9 cellular contexts compared by ENCODE assay signal in genomic region chr5:7815757-7816534, GRCh38. TPM values are rescaled to one million over a fixed set of nuclear protein-coding genes. Genes with fewer than 3 reads are reported as not detected.
DNase-seq lines count a peak whose midpoint lies in the region; ATAC-seq and TF ChIP-seq lines count a peak whose summit lies in the region.
"Had no signal": no experiment of that assay in that cellular context is flagged by ENCODE, and none has a peak within 500 bp of the region (broad histone marks: within the 10 kb centered on the region; RNA-seq: fewer than 3 reads in every experiment).

No MANE protein-coding gene starts in this region.

- H2BK5ac ChIP-seq in IMR-90 (ENCODE audit: low read depth, low read length, poor library complexity, severe bottlenecking): no peak overlapping the region

- no peaks in the 10 kb centered on the region for H3K9me2 ChIP-seq in SK-N-SH

- H3K27ac ChIP-seq in IMR-90 (ENCODE audit: insufficient read depth, low read length) (no peak overlapping the region), SK-N-SH (ENCODE audit: low read depth in 2 of 2, low read length in 1 of 2) (no peak overlapping the region)

- H2BK15ac ChIP-seq in IMR-90 (ENCODE audit: low read depth, low read length): no peak overlapping the region

- no peaks in the 10 kb centered on the region for H3K9me3 Mint-ChIP-seq in activated naive CD8-positive, alpha-beta T cell treated with anti-CD3 and anti-CD28 coated beads, Interleukin-2, amount 10 ng/mL, durations not matched to agents 7 days and 5 days

- H3K4me1 ChIP-seq in IMR-90 (ENCODE audit: control insufficient read depth, insufficient read depth, low read length) (no peaks in the 10 kb centered on the region), SK-N-SH (ENCODE audit: control insufficient read depth in 1 of 2, insufficient read depth in 2 of 2, low read depth in 1 of 2, low read length in 1 of 2) (no peaks in the 10 kb centered on the region; a peak in 1 of 4 replicates)

- no TSS peak for BruUV-seq in IMR-90 (replicated peaks; lab: Mats Ljungman, UMichigan)

- no peak overlapping the region for H2BK120ac ChIP-seq in IMR-90 (ENCODE audit: low read depth, low read length)

- no peaks in the 10 kb centered on the region for H3F3A ChIP-seq in SK-N-SH (replicated peaks; ENCODE audit: insufficient read depth)

- CTCF ChIA-PET in IMR-90 (lab: Yijun Ruan, JAX): interaction anchor here (0.7 to 0.8 kb wide), 2 partner anchors 18 to 839 kb away, joined by 3 to 5 read pairs; no protein-coding TSS in a partner anchor
- CTCF ChIA-PET in SK-N-SH (lab: Yijun Ruan, JAX): interaction anchor here (0.6 to 5.2 kb wide), 23 partner anchors 8 to 977 kb away, joined by 3 to 39 read pairs (median 4); no protein-coding TSS in a partner anchor

- H3K56ac ChIP-seq in IMR-90 (ENCODE audit: extremely low read depth, insufficient read depth, low read length): no peak overlapping the region

- H3K9me1 ChIP-seq in IMR-90 (ENCODE audit: insufficient read depth, low read length): no peaks in the 10 kb centered on the region

- TF ChIP-seq POLR2A in IMR-90 (IDR thresholded peaks at IDR 0.05; ENCODE audit: low read depth, low read length): no peak

- no peaks in the 10 kb centered on the region for H3K36me3 ChIP-seq in IMR-90 (ENCODE audit: control insufficient read depth, insufficient read depth, low read length)
- no peaks in the 10 kb centered on the region for H3K36me3 ChIP-seq in SK-N-SH (replicated peaks in 1 of 2; ENCODE audit: control insufficient read depth in 1 of 2, insufficient read depth in 2 of 2, low read length in 1 of 2)

- H3K4me1 Mint-ChIP-seq in activated naive CD8-positive, alpha-beta T cell treated with anti-CD3 and anti-CD28 coated beads, Interleukin-2, amount 10 ng/mL, durations not matched to agents 7 days and 5 days: peaks cover 4% of the 10 kb centered on the region

- in situ Hi-C loops in IMR-90 (cut with MboI; ENCODE audit: low sequenced_read_pairs): no loop called here

- no peaks in the 10 kb centered on the region for H3K79me2 ChIP-seq in SK-N-SH (ENCODE audit: insufficient read depth)

- H4K5ac ChIP-seq in IMR-90 (ENCODE audit: low read depth, low read length): no peak overlapping the region

- H2AK5ac ChIP-seq in IMR-90 (ENCODE audit: low read depth, low read length): no peak overlapping the region

- H2AK9ac ChIP-seq in IMR-90 (replicated peaks; ENCODE audit: low read depth, low read length, poor library complexity): no peak overlapping the region

- H3K14ac ChIP-seq in IMR-90 (replicated peaks; ENCODE audit: low read depth, low read length): no peak overlapping the region

- no peak overlapping the region for H3K4ac ChIP-seq in IMR-90 (ENCODE audit: low read depth, low read length)

- peak overlapping the region; percentile 82 for H2AFZ ChIP-seq in IMR-90 (replicated peaks; ENCODE audit: low read length, poor library complexity)
- H2AFZ ChIP-seq in SK-N-SH (ENCODE audit: low read depth): no peak overlapping the region; the same call in 1 of the 2 replicates

- DNase-seq in EH (ENCODE audit: low read depth) (peak; percentile 52), IMR-90 (peak; percentile 39), SK-N-SH (peak; percentile 80), left cardiac atrium (peak; percentile 84), putamen (ENCODE audit: low spot score) (peak; percentile 55), NCI-H2171 (lab: John Stamatoyannopoulos, UW) (no peak)
- DNase-seq in activated naive CD8-positive, alpha-beta T cell treated with anti-CD3 and anti-CD28 coated beads, Interleukin-2, amount 10 ng/mL, durations not matched to agents 7 days and 5 days: peak; percentile 77

- H3K4me3 ChIP-seq in IMR-90 (ENCODE audit: insufficient read depth, low read depth, low read length) (no peak overlapping the region), SK-N-SH (ENCODE audit: low read depth in 2 of 2, low read length in 1 of 2) (peak overlapping the region in 1 of 2 experiments; percentile 51; a peak in 1 of 4 replicates)

- peak overlapping the region; percentile 43; the same call in 1 of the 2 replicates for H3K4me2 ChIP-seq in IMR-90 (ENCODE audit: low read depth, low read length)
- H3K4me2 ChIP-seq in SK-N-SH: no peak overlapping the region

- ATAC-seq in GM21723 (IDR thresholded peaks at IDR 0.05; ENCODE audit: unreplicated experiment) (peak; percentile 95), IMR-90 (ENCODE audit: low read depth) (peak; percentile 98), left cardiac atrium (peak; percentile 97 to 98)
- ATAC-seq in activated naive CD8-positive, alpha-beta T cell treated with anti-CD3 and anti-CD28 coated beads, Interleukin-2, amount 10 ng/mL, durations not matched to agents 7 days and 5 days (ENCODE audit: low read depth): peak; percentile 78

- intact Hi-C loops in IMR-90 (cut with micrococcal nuclease) (loop anchor here (5.0 kb wide), 1 partner anchor 1049 kb away; no protein-coding TSS in a partner anchor), left cardiac atrium (cut with DNase I) (loop anchor here in 1 of 2 donors (5.0 kb wide), 1 partner anchor 1049 kb away; no protein-coding TSS in a partner anchor)

- no peak overlapping the region for H3K27ac Mint-ChIP-seq in activated naive CD8-positive, alpha-beta T cell treated with anti-CD3 and anti-CD28 coated beads, Interleukin-2, amount 10 ng/mL, durations not matched to agents 7 days and 5 days

- no peak for TF ChIP-seq EP300 in SK-N-SH (IDR thresholded peaks at IDR 0.05; ENCODE audit: borderline replicate concordance in 1 of 2, low read depth in 1 of 2, low read length in 1 of 2)

- H4K20me1 ChIP-seq in IMR-90 (ENCODE audit: insufficient read depth, low read length): no peaks in the 10 kb centered on the region
- H4K20me1 ChIP-seq in SK-N-SH (ENCODE audit: insufficient read depth): no peaks in the 10 kb centered on the region

- no peaks in the 10 kb centered on the region for H3K9me3 ChIP-seq in IMR-90 (ENCODE audit: control insufficient read depth, insufficient read depth, low read length)
- H3K9me3 ChIP-seq in SK-N-SH: no peaks in the 10 kb centered on the region

- peak; percentile 64 for TF ChIP-seq CTCF in IMR-90 (conservative IDR thresholded peaks at IDR 0.05; ENCODE audit: low read depth, low read length)
- TF ChIP-seq CTCF in SK-N-SH (IDR thresholded peaks at IDR 0.05): peak; percentile 75

- no peak overlapping the region for H3K18ac ChIP-seq in IMR-90 (ENCODE audit: low read depth, low read length)

- TF ChIP-seq RAD21 in IMR-90 (IDR thresholded peaks at IDR 0.05; ENCODE audit: low read length): peak; percentile 57
- TF ChIP-seq RAD21 in SK-N-SH (IDR thresholded peaks at IDR 0.05; ENCODE audit: low read length): peak; percentile 65

- H3K4me3 Mint-ChIP-seq in activated naive CD8-positive, alpha-beta T cell treated with anti-CD3 and anti-CD28 coated beads, Interleukin-2, amount 10 ng/mL, durations not matched to agents 7 days and 5 days: no peak overlapping the region

- H3K27me3 ChIP-seq in IMR-90 (ENCODE audit: control insufficient read depth, insufficient read depth, low read length): no peaks in the 10 kb centered on the region
- peaks cover 57% of the 10 kb centered on the region; the same call in 1 of the 2 replicates for H3K27me3 ChIP-seq in SK-N-SH (ENCODE audit: insufficient read depth)

- no CpG with 5 or more reads among the region's 15 CpGs for WGBS in IMR-90 (ENCODE audit: extremely low coverage in 2 of 2, insufficient read length in 1 of 2), 2 experiments
- WGBS in SK-N-SH (ENCODE audit: low lambda C conversion rate): 16% methylated on average over 13 of the region's 15 CpGs

- H4K8ac ChIP-seq in IMR-90 (ENCODE audit: low read depth in 2 of 2, low read length in 2 of 2): no peak overlapping the region

- no peak overlapping the region for H4K91ac ChIP-seq in IMR-90 (ENCODE audit: insufficient read depth, low read depth, low read length)

- no peaks in the 10 kb centered on the region for H3K36me3 Mint-ChIP-seq in activated naive CD8-positive, alpha-beta T cell treated with anti-CD3 and anti-CD28 coated beads, Interleukin-2, amount 10 ng/mL, durations not matched to agents 7 days and 5 days

- no peak overlapping the region for H3K23ac ChIP-seq in IMR-90 (ENCODE audit: low read depth, low read length)

- no peak overlapping the region for H3K9ac ChIP-seq in IMR-90 (ENCODE audit: low read depth, low read length)
- H3K9ac ChIP-seq in SK-N-SH: no peak overlapping the region

- peaks cover 14% of the 10 kb centered on the region for H3K27me3 Mint-ChIP-seq in activated naive CD8-positive, alpha-beta T cell treated with anti-CD3 and anti-CD28 coated beads, Interleukin-2, amount 10 ng/mL, durations not matched to agents 7 days and 5 days

- POLR2A ChIA-PET in IMR-90 (lab: Charles Lee; ENCODE audit: unreplicated experiment): no interaction called here
- POLR2A ChIA-PET in SK-N-SH (lab: Yijun Ruan, JAX): no interaction called here
- POLR2A ChIA-PET in activated naive CD8-positive, alpha-beta T cell treated with anti-CD3 and anti-CD28 coated beads, Interleukin-2, amount 10 ng/mL, durations not matched to agents 7 days and 5 days (lab: Charles Lee): no interaction called here

- no peak overlapping the region for H2BK20ac ChIP-seq in IMR-90 (ENCODE audit: low read depth, low read length)

- H3K79me1 ChIP-seq in IMR-90 (ENCODE audit: low read depth in 1 of 2, low read length in 2 of 2): no peaks in the 10 kb centered on the region

- dilution Hi-C loops in IMR-90 (cut with HindIII; ENCODE audit: low sequenced_read_pairs, unreplicated experiment): no loop called here

RNA-seq across cellular contexts. Expression of gene CFAP90, which starts 35.0 kb away (rescaled TPM):
- total RNA-seq in IMR-90 (2012; rRNA removed): not detected in 2 replicates
- polyA plus RNA-seq in IMR-90 (2012; rRNA removed): 0.09 and 0.14 TPM in 2 replicates
- 0.11 TPM in 1 of 2 replicates, not detected in the other for polyA plus RNA-seq in IMR-90 (2012; cell fraction: cytosol; rRNA removed)
- 0.02 TPM in 1 of 2 replicates, not detected in the other for polyA plus RNA-seq in IMR-90 (2012; cell fraction: nucleus; rRNA removed; ENCODE audit: low replicate concordance)
- polyA plus RNA-seq in SK-N-SH (2012; rRNA removed): 0.06 and 0.10 TPM in 2 replicates
- 0.12 TPM in 2 replicates for polyA plus RNA-seq in SK-N-SH (2012; cell fraction: cytosol; rRNA removed)
- 0.13 and 0.14 TPM in 2 replicates for polyA plus RNA-seq in SK-N-SH (2012; cell fraction: nucleus; rRNA removed)
- not detected for total RNA-seq in activated naive CD8-positive, alpha-beta T cell treated with anti-CD3 and anti-CD28 coated beads, Interleukin-2, amount 10 ng/mL, durations not matched to agents 7 days and 5 days
- under 1 TPM; 0.15 to 0.16 TPM for total RNA-seq in left cardiac atrium
- total RNA-seq: mononuclear cell had no signal

RNA-seq across cellular contexts. Expression of gene FASTKD3, which starts 52.9 kb away (rescaled TPM):
- 12.7 and 19.7 TPM in 2 replicates for total RNA-seq in IMR-90 (2012; rRNA removed)
- polyA plus RNA-seq in IMR-90 (2012; rRNA removed): 6.2 and 8.4 TPM in 2 replicates
- 1.5 and 1.6 TPM in 2 replicates for polyA plus RNA-seq in IMR-90 (2012; cell fraction: cytosol; rRNA removed)
- 1.6 and 16.9 TPM in 2 replicates for polyA plus RNA-seq in IMR-90 (2012; cell fraction: nucleus; rRNA removed; ENCODE audit: low replicate concordance)
- polyA plus RNA-seq in SK-N-SH (2012; rRNA removed): 5.4 and 8.5 TPM in 2 replicates
- polyA plus RNA-seq in SK-N-SH (2012; cell fraction: cytosol; rRNA removed): 7.9 and 8.2 TPM in 2 replicates
- 4.0 and 12.3 TPM in 2 replicates for polyA plus RNA-seq in SK-N-SH (2012; cell fraction: nucleus; rRNA removed)
- 10 to 100 TPM; 11.9 to 14.8 TPM for total RNA-seq in activated naive CD8-positive, alpha-beta T cell treated with anti-CD3 and anti-CD28 coated beads, Interleukin-2, amount 10 ng/mL, durations not matched to agents 7 days and 5 days
- total RNA-seq in left cardiac atrium: 1 to 10 TPM; 5.4 to 6.8 TPM

RNA-seq across cellular contexts. Expression of gene MTRR, which starts 53.0 kb away (rescaled TPM):
- total RNA-seq in IMR-90 (2012; rRNA removed) (30.6 and 33.2 TPM in 2 replicates), left cardiac atrium (10 to 100 TPM; 27.8 to 45.2 TPM)
- polyA plus RNA-seq in IMR-90 (2012; rRNA removed) (31.4 and 33.5 TPM in 2 replicates), SK-N-SH (2012; rRNA removed) (18.4 and 23.5 TPM in 2 replicates)
- polyA plus RNA-seq in IMR-90 (2012; cell fraction: cytosol; rRNA removed): 6.8 and 11.1 TPM in 2 replicates
- 10.7 and 61.9 TPM in 2 replicates for polyA plus RNA-seq in IMR-90 (2012; cell fraction: nucleus; rRNA removed; ENCODE audit: low replicate concordance)
- polyA plus RNA-seq in SK-N-SH (2012; cell fraction: cytosol; rRNA removed): 17.6 and 18.2 TPM in 2 replicates
- 49.1 and 69.3 TPM in 2 replicates for polyA plus RNA-seq in SK-N-SH (2012; cell fraction: nucleus; rRNA removed)
- 10 to 100 TPM; 56.3 to 57.0 TPM for total RNA-seq in activated naive CD8-positive, alpha-beta T cell treated with anti-CD3 and anti-CD28 coated beads, Interleukin-2, amount 10 ng/mL, durations not matched to agents 7 days and 5 days
